ENCODE assay signal across 11 cellular contexts in the genomic region with DNA sequence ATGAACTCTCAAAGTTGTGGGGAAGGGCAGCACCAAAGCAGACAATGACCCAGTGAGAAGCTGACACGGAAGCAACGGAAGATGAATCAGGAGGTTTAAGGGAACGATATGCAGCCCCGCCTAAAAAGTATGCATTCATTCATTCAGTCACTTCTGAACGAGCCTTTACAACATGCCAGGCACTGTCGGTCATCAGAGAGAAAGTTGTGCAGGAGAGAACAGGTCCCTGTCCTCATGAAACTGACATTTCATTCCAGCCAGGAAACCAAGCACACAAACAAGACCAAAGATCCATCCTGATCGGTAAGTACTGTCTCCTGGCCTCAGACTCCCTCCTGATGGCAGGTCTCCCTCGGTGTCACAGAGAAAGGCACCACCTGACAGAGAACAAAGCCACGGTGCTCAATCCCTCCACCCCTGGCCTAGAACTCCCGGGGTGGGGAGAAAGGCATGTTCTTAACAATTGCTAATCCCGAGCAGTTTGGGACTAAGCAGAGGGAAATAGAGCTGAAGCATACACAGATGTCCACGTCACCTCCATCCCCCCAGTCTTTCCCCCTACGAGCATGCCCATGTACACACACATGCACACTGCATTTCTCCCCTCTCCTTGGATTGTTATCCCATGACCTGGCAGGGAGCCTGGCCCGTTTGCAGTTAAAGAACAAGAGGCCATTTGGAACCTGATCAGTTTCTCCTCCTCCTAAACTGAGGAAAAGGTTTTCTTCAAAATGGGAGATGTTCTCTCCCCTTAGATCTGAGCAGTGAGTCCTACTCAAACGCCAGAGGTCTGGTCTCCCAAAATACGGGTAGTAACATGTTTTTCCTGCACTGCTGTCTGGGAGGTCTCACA. TPM values are rescaled to one million over a fixed set of nuclear protein-coding genes. Genes with fewer than 3 reads are reported as not detected.
DNase-seq lines count a peak whose midpoint lies in the region; ATAC-seq, FAIRE-seq and TF ChIP-seq lines count a peak whose summit lies in the region.
"Had no signal": no experiment of that assay in that cellular context is flagged by ENCODE, and none has a peak within 500 bp of the region (broad histone marks: within the 10 kb centered on the region; RNA-seq: fewer than 3 reads in every experiment).

No MANE protein-coding gene starts in this region.

- peak overlapping the region; percentile 66 for H4K91ac ChIP-seq in IMR-90 (ENCODE audit: insufficient read depth, low read depth, low read length)

- 67% methylated on average over 3 of the region's 16 CpGs; no CpG with 5 or more reads in 1 of the 2 experiments for whole genome bisulfite sequencing in IMR-90 (ENCODE audit: extremely low coverage in 2 of 2, insufficient read length in 1 of 2), 2 experiments
- WGBS in thyroid gland, 2 donors = 52 to 60% methylated on average over 14 to 15 of the region's 16 CpGs

- peaks cover 32% of the 10 kb centered on the region for H3K9me1 ChIP-seq in IMR-90 (ENCODE audit: insufficient read depth, low read length)
- H3K9me1 ChIP-seq in keratinocyte (ENCODE audit: control insufficient read depth, extremely low read depth, insufficient read depth, low read length) = peaks cover 2% of the 10 kb centered on the region

- peak overlapping the region; percentile 73 for H2BK120ac ChIP-seq in IMR-90 (ENCODE audit: low read depth, low read length)

- H3K4me2 ChIP-seq in IMR-90 (ENCODE audit: low read depth, low read length) (no peak overlapping the region; the same call in 1 of the 2 replicates), keratinocyte (ENCODE audit: control insufficient read depth, extremely low read depth, insufficient read depth, low read depth, low read length) (peak overlapping the region; percentile 91)

- TF ChIP-seq POLR2A in IMR-90 (IDR thresholded peaks at IDR 0.05; ENCODE audit: low read depth, low read length) (no peak), thyroid gland (IDR thresholded peaks at IDR 0.05) (no peak)

- TF ChIP-seq CTCF in IMR-90 (conservative IDR thresholded peaks at IDR 0.05; ENCODE audit: low read depth, low read length) = no peak
- TF ChIP-seq CTCF in cardiac fibroblast (IDR thresholded peaks at IDR 0.05; ENCODE audit: low read depth, low read length) = no peak
- no peak for TF ChIP-seq CTCF in keratinocyte (optimal IDR thresholded peaks at IDR 0.05 in 1 of 3, IDR thresholded peaks at IDR 0.05 in 1 of 3, conservative IDR thresholded peaks at IDR 0.05 in 1 of 3; ENCODE audit: extremely low read depth in 1 of 3, insufficient read depth in 2 of 3, low read length in 3 of 3)
- no peak for TF ChIP-seq CTCF in thyroid gland (IDR thresholded peaks at IDR 0.05)

- peak overlapping the region; percentile 94 for H3K14ac ChIP-seq in IMR-90 (replicated peaks; ENCODE audit: low read depth, low read length)

- H3K27me3 ChIP-seq in IMR-90 (ENCODE audit: control insufficient read depth, insufficient read depth, low read length) (no peaks in the 10 kb centered on the region), keratinocyte (ENCODE audit: control insufficient read depth, extremely low read depth, insufficient read depth, low read length) (no peaks in the 10 kb centered on the region), thyroid gland (no peaks in the 10 kb centered on the region)

- peak overlapping the region; percentile 81; the same call in 1 of the 3 replicates for H2BK15ac ChIP-seq in IMR-90 (ENCODE audit: low read depth, low read length)

- H3K36me3 ChIP-seq in IMR-90 (ENCODE audit: control insufficient read depth, insufficient read depth, low read length) = peaks cover 3% of the 10 kb centered on the region; the same call in 1 of the 2 replicates
- H3K36me3 ChIP-seq in keratinocyte (ENCODE audit: control insufficient read depth in 2 of 2, extremely low read depth in 1 of 2, insufficient read depth in 2 of 2, low read length in 2 of 2) = peaks cover 8 to 10% of the 10 kb centered on the region in 2 experiments
- no peaks in the 10 kb centered on the region for H3K36me3 ChIP-seq in thyroid gland

- H4K5ac ChIP-seq in IMR-90 (ENCODE audit: low read depth, low read length) = peak overlapping the region; percentile 3; the same call in 1 of the 2 replicates

- H3K9me3 ChIP-seq in IMR-90 (ENCODE audit: control insufficient read depth, insufficient read depth, low read length) = no peaks in the 10 kb centered on the region
- H3K9me3 ChIP-seq in keratinocyte (ENCODE audit: control insufficient read depth, low read depth, low read length) = no peaks in the 10 kb centered on the region
- H3K9me3 ChIP-seq in thyroid gland = no peaks in the 10 kb centered on the region

- H3K9ac ChIP-seq in IMR-90 (ENCODE audit: low read depth, low read length) (no peak overlapping the region; the same call in 1 of the 2 replicates), keratinocyte (ENCODE audit: control insufficient read depth, extremely low read depth, insufficient read depth, low read length) (peak overlapping the region; percentile 81)

- H3K4me1 ChIP-seq in IMR-90 (ENCODE audit: control insufficient read depth, insufficient read depth, low read length) (peaks cover 23% of the 10 kb centered on the region), keratinocyte (ENCODE audit: control insufficient read depth, extremely low read depth, insufficient read depth, low read length) (peaks cover 31% of the 10 kb centered on the region), thyroid gland (peaks cover 8 to 9% of the 10 kb centered on the region in 2 donors)

- ATAC-seq in IMR-90 (ENCODE audit: low read depth) = peak; percentile 45
- ATAC-seq: GM12878, natural killer cell had no signal

- CTCF ChIA-PET in IMR-90 (lab: Yijun Ruan, JAX) = interaction anchor here (0.6 kb wide), 1 partner anchor 1268 kb away, joined by 3 read pairs; no protein-coding TSS in a partner anchor

- no peak for TF ChIP-seq RAD21 in IMR-90 (IDR thresholded peaks at IDR 0.05; ENCODE audit: low read length)

- intact Hi-C loops in IMR-90 (cut with micrococcal nuclease) = no loop called here
- intact Hi-C loops in thyroid gland (cut with DNase I) = no loop called here

- DNase-seq in IMR-90 (peak; percentile 49), cardiac fibroblast (ENCODE audit: low read depth in 2 of 2) (peak; percentile 43 to 62), keratinocyte (ENCODE audit: low read depth, low spot score) (peak; percentile 71), thyroid gland (peak; percentile 68 to 78), RKO (ENCODE audit: low spot score) (no peak), kidney glomerular epithelial cell (lab: John Stamatoyannopoulos, UW) (no peak)
- no peak for DNase-seq in stimulated activated CD4-positive, alpha-beta T cell treated with anti-CD3 and anti-CD28 coated beads, Interleukin-4, amount 100 ng/mL, for 1 hour
- DNase-seq: activated naive CD8-positive, alpha-beta T cell treated with anti-CD3 and anti-CD28 coated beads, Interleukin-2, amount 10 ng/mL, durations not matched to agents 7 days and 5 days; natural killer cell; NCI-H82 had no signal

- dilution Hi-C loops in IMR-90 (cut with HindIII; ENCODE audit: low sequenced_read_pairs, unreplicated experiment) = no loop called here
- dilution Hi-C loops in keratinocyte (cut with MboI; ENCODE audit: extremely low pct_ligation_motif_present, low sequenced_read_pairs) = no loop called here

- peak overlapping the region; percentile 62 for H2AK9ac ChIP-seq in IMR-90 (replicated peaks; ENCODE audit: low read depth, low read length, poor library complexity)

- peak; percentile 90 for FAIRE-seq in keratinocyte (lab: Jason Lieb, UNC)
- FAIRE-seq: GM12878 had no signal

- H3K27ac ChIP-seq in IMR-90 (ENCODE audit: insufficient read depth, low read length) (no peak overlapping the region), keratinocyte (ENCODE audit: control insufficient read depth, insufficient read depth, low read length) (peak overlapping the region; percentile 91), thyroid gland (peak overlapping the region in 1 of 3 donors; percentile 33)

- H2BK5ac ChIP-seq in IMR-90 (ENCODE audit: low read depth, low read length, poor library complexity, severe bottlenecking) = no peak overlapping the region

- POLR2A ChIA-PET in IMR-90 (lab: Charles Lee; ENCODE audit: unreplicated experiment) = no interaction called here

- H2AK5ac ChIP-seq in IMR-90 (ENCODE audit: low read depth, low read length) = peak overlapping the region; percentile 77

- peak overlapping the region; percentile 85 for H3K4ac ChIP-seq in IMR-90 (ENCODE audit: low read depth, low read length)

- in situ Hi-C loops in IMR-90 (cut with MboI; ENCODE audit: low sequenced_read_pairs) = no loop called here

- peak overlapping the region; percentile 47 for H2AFZ ChIP-seq in IMR-90 (replicated peaks; ENCODE audit: low read length, poor library complexity)
- peak overlapping the region; percentile 28 for H2AFZ ChIP-seq in keratinocyte (ENCODE audit: control insufficient read depth, low read length)

- H3K4me3 ChIP-seq in IMR-90 (ENCODE audit: insufficient read depth, low read depth, low read length) (no peak overlapping the region), cardiac fibroblast (replicated peaks in 1 of 2; ENCODE audit: low read depth in 2 of 2, low read length in 2 of 2) (no peak overlapping the region), keratinocyte (ENCODE audit: control insufficient read depth in 2 of 3, extremely low read depth in 1 of 3, insufficient read depth in 2 of 3, low read depth in 1 of 3, low read length in 3 of 3) (peak overlapping the region; percentile 60 to 71 (median 70)), thyroid gland (replicated peaks in 1 of 3) (no peak overlapping the region)
- H3K4me3 ChIP-seq: GM12878 had no signal

- H3K23ac ChIP-seq in IMR-90 (ENCODE audit: low read depth, low read length) = peak overlapping the region; percentile 83

- H3K18ac ChIP-seq in IMR-90 (ENCODE audit: low read depth, low read length) = peak overlapping the region; percentile 42

- no peaks in the 10 kb centered on the region; the same call in 1 of the 2 replicates for H4K20me1 ChIP-seq in IMR-90 (ENCODE audit: insufficient read depth, low read length)
- H4K20me1 ChIP-seq in keratinocyte (ENCODE audit: control insufficient read depth, extremely low read depth, insufficient read depth, low read length) = no peaks in the 10 kb centered on the region

- peaks cover 0 to 33% of the 10 kb centered on the region in 2 experiments; a peak in 2 of 4 replicates for H3K79me1 ChIP-seq in IMR-90 (ENCODE audit: low read depth in 1 of 2, low read length in 2 of 2)

- peak overlapping the region in 1 of 2 experiments; percentile 37; a peak in 2 of 4 replicates for H4K8ac ChIP-seq in IMR-90 (ENCODE audit: low read depth in 2 of 2, low read length in 2 of 2)

- no TSS peak for BruUV-seq in IMR-90 (replicated peaks; lab: Mats Ljungman, UMichigan)

- peak overlapping the region; percentile 56 for H2BK20ac ChIP-seq in IMR-90 (ENCODE audit: low read depth, low read length)

- no peak overlapping the region for H3K56ac ChIP-seq in IMR-90 (ENCODE audit: extremely low read depth, insufficient read depth, low read length)

- peaks cover 28% of the 10 kb centered on the region for H3K79me2 ChIP-seq in keratinocyte (ENCODE audit: control insufficient read depth, insufficient read depth, low read length)

RNA-seq across cellular contexts. Expression of gene LRFN4, which starts 49.4 kb away (rescaled TPM):
- total RNA-seq in IMR-90 (2012; rRNA removed) = 6.1 and 7.8 TPM in 2 replicates
- 18.9 and 24.9 TPM in 2 replicates for polyA plus RNA-seq in IMR-90 (2012; rRNA removed)
- polyA plus RNA-seq in IMR-90 (2012; cell fraction: cytosol; rRNA removed) = 13.7 and 28.5 TPM in 2 replicates
- 33.5 and 98.4 TPM in 2 replicates for polyA plus RNA-seq in IMR-90 (2012; cell fraction: nucleus; rRNA removed; ENCODE audit: low replicate concordance)
- polyA plus RNA-seq in keratinocyte = 0.77 to 1.5 TPM (median 1.1 TPM) in 3 replicates
- polyA plus RNA-seq in keratinocyte (2011; ENCODE audit: low read depth) = 0.19 TPM
- 0.50 and 1.5 TPM in 2 replicates for polyA plus RNA-seq in keratinocyte (2011; cell fraction: cytosol; rRNA removed)
- polyA plus RNA-seq in keratinocyte (2011; cell fraction: nucleus; rRNA removed) = 1.5 and 2.2 TPM in 2 replicates
- 0.89 and 1.6 TPM in 2 replicates for polyA plus RNA-seq in keratinocyte (2012; ENCODE audit: low replicate concordance)
- 0.38 to 0.82 TPM (median 0.53 TPM) in 3 replicates for polyA minus RNA-seq in keratinocyte
- polyA minus RNA-seq in keratinocyte (2011; cell fraction: cytosol; rRNA and poly(A)+ RNA removed) = 5.8 TPM
- polyA minus RNA-seq in keratinocyte (2011; cell fraction: nucleus; rRNA and poly(A)+ RNA removed) = 2.2 and 2.8 TPM in 2 replicates
- total RNA-seq in thyroid gland = 1 to 10 TPM; 4.7 to 7.5 (median 5.9) TPM

RNA-seq across cellular contexts. Expression of gene PC, which starts 51.9 kb away (rescaled TPM):
- total RNA-seq in IMR-90 (2012; rRNA removed) = 9.7 and 13.6 TPM in 2 replicates
- polyA plus RNA-seq in IMR-90 (2012; rRNA removed) = 15.7 and 20.9 TPM in 2 replicates
- polyA plus RNA-seq in IMR-90 (2012; cell fraction: cytosol; rRNA removed) = 15.5 and 27.2 TPM in 2 replicates
- 65.9 and 77.6 TPM in 2 replicates for polyA plus RNA-seq in IMR-90 (2012; cell fraction: nucleus; rRNA removed; ENCODE audit: low replicate concordance)
- 13.3 to 23.2 TPM (median 17.0 TPM) in 3 replicates for polyA plus RNA-seq in keratinocyte
- 6.8 TPM for polyA plus RNA-seq in keratinocyte (2011; ENCODE audit: low read depth)
- 6.1 and 15.8 TPM in 2 replicates for polyA plus RNA-seq in keratinocyte (2011; cell fraction: cytosol; rRNA removed)
- polyA plus RNA-seq in keratinocyte (2011; cell fraction: nucleus; rRNA removed) = 41.2 and 55.4 TPM in 2 replicates
- polyA plus RNA-seq in keratinocyte (2012; ENCODE audit: low replicate concordance) = 9.4 and 43.5 TPM in 2 replicates
- polyA minus RNA-seq in keratinocyte = 25.0 to 87.4 TPM (median 26.8 TPM) in 3 replicates
- 40.7 TPM for polyA minus RNA-seq in keratinocyte (2011; cell fraction: cytosol; rRNA and poly(A)+ RNA removed)
- polyA minus RNA-seq in keratinocyte (2011; cell fraction: nucleus; rRNA and poly(A)+ RNA removed) = 43.2 and 49.5 TPM in 2 replicates
- 10 to 100 TPM in 3 of 4 donors, 1 to 10 TPM in 1; 5.4 to 34.3 (median 21.9) TPM for total RNA-seq in thyroid gland

Comparison
In these comparisons a context has a peak if more than half of its experiments do, and no peak if none do; other contexts are left out.
1. DNase-seq: peak in IMR-90 (single experiment), cardiac fibroblast (2 of 2), keratinocyte (single experiment) and thyroid gland (2 of 2); none in RKO (single experiment), kidney glomerular epithelial cell (single experiment) and stimulated activated CD4-positive, alpha-beta T cell treated with anti-CD3 and anti-CD28 coated beads, Interleukin-4, amount 100 ng/mL, for 1 hour (single experiment).
2. H3K4me3 ChIP-seq: peak in keratinocyte (3 of 3); none in IMR-90 (single experiment), cardiac fibroblast (0 of 2) and thyroid gland (0 of 3).